ENCODE assay signal across 13 cellular contexts in genomic region chr4:70713453-70714026, GRCh38. TPM values are rescaled to one million over a fixed set of nuclear protein-coding genes. Genes with fewer than 3 reads are reported as not detected.
DNase-seq lines count a peak whose midpoint lies in the region; ATAC-seq, FAIRE-seq and TF ChIP-seq lines count a peak whose summit lies in the region.
"Had no signal": no experiment of that assay in that cellular context is flagged by ENCODE, and none has a peak within 500 bp of the region (broad histone marks: within the 10 kb centered on the region; RNA-seq: fewer than 3 reads in every experiment).

No MANE protein-coding gene starts in this region.

- CTCF ChIA-PET in A549 (lab: Yijun Ruan, JAX), result interaction anchor here (1.4 kb wide), 1 partner anchor 9 kb away, joined by 3 read pairs; no protein-coding TSS in a partner anchor
- CTCF ChIA-PET in K562 (lab: Yijun Ruan, JAX; ENCODE audit: low intra/inter-chr PET ratio), result no interaction called here

- no TSS peak for BruUV-seq in K562 (replicated peaks; lab: Mats Ljungman, UMichigan)

- H3K27ac ChIP-seq in A549 (peak overlapping the region; percentile 0 to 7; a peak in 3 of 6 replicates), K562 (ENCODE audit: extremely low read depth, low read depth, low read length) (peak overlapping the region; percentile 56; the same call in 2 of the 3 replicates)

- POLR2A ChIA-PET in A549 (lab: Yijun Ruan, JAX), result interaction anchor here (0.6 kb wide), 1 partner anchor 9 kb away, joined by 6 read pairs; no protein-coding TSS in a partner anchor
- POLR2A ChIA-PET in K562 (lab: Yijun Ruan, JAX), result interaction anchor here (0.7 to 2.8 kb wide), 6 partner anchors 9 to 570 kb away, joined by 3 to 17 read pairs (median 4); partner anchors contain the start of gene UTP3

- H3K36me3 ChIP-seq in K562 (ENCODE audit: control insufficient read depth, insufficient read depth, low read length), result no peaks in the 10 kb centered on the region
- H3K36me3 ChIP-seq: BE2C, stomach had no signal

- TF ChIP-seq POLR2A in A549 (IDR thresholded peaks at IDR 0.05; ENCODE audit: low read length), result no peak
- no peak for TF ChIP-seq POLR2A in K562 (conservative IDR thresholded peaks at IDR 0.05)

- in situ Hi-C loops in K562 (cut with MboI), result no loop called here

- no peaks in the 10 kb centered on the region for H3K9me3 ChIP-seq in A549
- H3K9me3 ChIP-seq in K562 (replicated peaks; ENCODE audit: control insufficient read depth, insufficient read depth, low read depth, low read length), result no peaks in the 10 kb centered on the region
- H3K9me3 ChIP-seq: BE2C, stomach had no signal

- H3K4me1 ChIP-seq in A549, result peaks cover 34% of the 10 kb centered on the region; the same call in 2 of the 3 replicates
- peaks cover 8 to 27% of the 10 kb centered on the region in 2 experiments for H3K4me1 ChIP-seq in K562 (replicated peaks in 1 of 2; ENCODE audit: control insufficient read depth in 2 of 2, insufficient read depth in 2 of 2, low read length in 2 of 2)
- H3K4me1 ChIP-seq: BE2C had no signal

- peak overlapping the region; percentile 24 to 61; a peak in 3 of 4 replicates for H3K9ac ChIP-seq in K562 (ENCODE audit: insufficient read depth in 1 of 2, low read depth in 2 of 2, low read length in 2 of 2)

- no peaks in the 10 kb centered on the region for H3K27me3 ChIP-seq in K562 (ENCODE audit: control insufficient read depth in 2 of 2, insufficient read depth in 2 of 2, low read length in 2 of 2)
- H3K27me3 ChIP-seq: BE2C, stomach had no signal

- peak overlapping the region; percentile 35 for H2AFZ ChIP-seq in K562 (ENCODE audit: low read depth, low read length)

- no peaks in the 10 kb centered on the region for H3K9me1 ChIP-seq in K562 (ENCODE audit: control insufficient read depth, insufficient read depth, low read length)

- WGBS in A549 (ENCODE audit: missing lambda C conversion rate), result 65% methylated on average over 5 of the region's 6 CpGs
- 12% methylated on average over 6 of the region's 6 CpGs for WGBS in K562 (ENCODE audit: insufficient coverage, low coverage, missing lambda C conversion rate)

- intact Hi-C loops in K562 (cut with micrococcal nuclease), result no loop called here

- TF ChIP-seq CTCF in A549 (IDR thresholded peaks at IDR 0.05) (no peak), K562 (IDR thresholded peaks at IDR 0.05 in 2 of 3, conservative IDR thresholded peaks at IDR 0.05 in 1 of 3; ENCODE audit: insufficient read depth in 2 of 3, low read depth in 1 of 3, low read length in 3 of 3) (no peak)

- H4K20me1 ChIP-seq in K562 (replicated peaks; ENCODE audit: control insufficient read depth, insufficient read depth, low read length), result no peaks in the 10 kb centered on the region

- no peak for ATAC-seq in A549
- peak; percentile 31 for ATAC-seq in GM19455 (IDR thresholded peaks at IDR 0.05; ENCODE audit: unreplicated experiment)
- ATAC-seq in HG03280 (IDR thresholded peaks at IDR 0.05; ENCODE audit: unreplicated experiment), result peak; percentile 27
- ATAC-seq in K562, result peak; percentile 62

- H3K4me3 ChIP-seq in A549, result no peak overlapping the region
- H3K4me3 ChIP-seq in K562, result no peak overlapping the region
- H3K4me3 ChIP-seq: stomach had no signal

- TF ChIP-seq EP300 in A549 (IDR thresholded peaks at IDR 0.05) (no peak), K562 (IDR thresholded peaks at IDR 0.05; ENCODE audit: low read length) (no peak)

- TF ChIP-seq RAD21 in A549 (conservative IDR thresholded peaks at IDR 0.05 in 1 of 2, IDR thresholded peaks at IDR 0.05 in 1 of 2) (no peak), K562 (CRISPR knock-in tag; conservative IDR thresholded peaks at IDR 0.05 in 1 of 2, IDR thresholded peaks at IDR 0.05 in 1 of 2) (no peak)

- peaks cover 29% of the 10 kb centered on the region for H3K79me2 ChIP-seq in K562 (ENCODE audit: control insufficient read depth, insufficient read depth, low read length)

- DNase-seq in A549 (ENCODE audit: low read depth in 1 of 2, low spot score in 1 of 2), result no peak
- no peak for DNase-seq in K562 (ENCODE audit: extremely low read depth in 1 of 4, low spot score in 3 of 4)
- DNase-seq in NCI-H1105 treated with DMSO at 0.1 percent for 48 hours (lab: John Stamatoyannopoulos, UW), result no peak
- DNase-seq in NCI-H2171 (lab: John Stamatoyannopoulos, UW), result no peak
- no peak for DNase-seq in NCI-H748 treated with DMSO at 0.1 percent for 48 hours (lab: John Stamatoyannopoulos, UW)
- no peak for DNase-seq in NCI-H1436 treated with DMSO at 0.1 percent for 48 hours (lab: John Stamatoyannopoulos, UW)
- DNase-seq: BE2C, stomach had no signal

- no peak for FAIRE-seq in A549 (lab: Jason Lieb, UNC)
- no peak for FAIRE-seq in K562 (lab: Jason Lieb, UNC)
- FAIRE-seq: TTC549 had no signal

- H3K4me2 ChIP-seq in A549 (peak overlapping the region; percentile 40; the same call in 2 of the 3 replicates), K562 (ENCODE audit: insufficient read depth, low read length) (peak overlapping the region; percentile 35)

RNA-seq across cellular contexts. Expression of gene RUFY3, which starts 8.2 kb away (rescaled TPM):
- polyA plus RNA-seq in A549 (2011; rRNA removed), result 17.7 and 20.8 TPM in 2 replicates
- polyA plus RNA-seq in A549 (2012; cell fraction: cytosol; rRNA removed), result 4.0 and 5.1 TPM in 2 replicates
- polyA plus RNA-seq in A549 (2012; cell fraction: nucleus; rRNA removed), result 5.9 and 7.1 TPM in 2 replicates
- polyA plus RNA-seq in A549 (2017; fragmentation: RNase III; extraction: RNeasy Plus Mini Kit Qiagen cat#74134 plus additional on column Dnase treatment), result 8.1 to 8.7 TPM (median 8.1 TPM) in 3 replicates
- polyA minus RNA-seq in A549 (2011; rRNA and poly(A)+ RNA removed), result 7.4 and 11.2 TPM in 2 replicates
- 17.6 and 69.3 TPM in 2 replicates for total RNA-seq in K562 (2011; cell fraction: chromatin; rRNA removed; ENCODE audit: low replicate concordance)
- total RNA-seq in K562 (2011; cell fraction: nucleolus; rRNA removed), result 10.0 and 18.6 TPM in 2 replicates
- total RNA-seq in K562 (2011; cell fraction: nucleoplasm; rRNA removed), result 28.0 and 44.3 TPM in 2 replicates
- total RNA-seq in K562 (2014; rRNA removed), result 20.0 and 22.2 TPM in 2 replicates
- total RNA-seq in K562 (2014; rRNA removed; fragmentation: Illumina TruSeq; extraction: Trizol), result 28.1 and 30.8 TPM in 2 replicates
- 25.0 and 25.3 TPM in 2 replicates for total RNA-seq in K562 (2015; rRNA removed; fragmentation: Illumina TruSeq; extraction: Trizol)
- total RNA-seq in K562 (2021), result 24.0 and 31.1 TPM in 2 replicates
- 18.2 and 21.5 TPM in 2 replicates for polyA plus RNA-seq in K562 (2011; rRNA removed)
- polyA plus RNA-seq in K562 (2011; cell fraction: cytosol; rRNA removed), result 4.5 and 4.7 TPM in 2 replicates
- polyA plus RNA-seq in K562 (2011; cell fraction: nucleus; rRNA removed), result 28.3 and 29.4 TPM in 2 replicates
- polyA plus RNA-seq in K562 (2012), result 11.2 and 23.7 TPM in 2 replicates
- polyA plus RNA-seq in K562 (2014; fragmentation: Illumina TruSeq; extraction: Trizol), result 16.0 and 18.6 TPM in 2 replicates
- 1 to 10 TPM; 4.2 to 4.5 TPM for polyA plus RNA-seq in K562 (2014; fragmentation: Nextera tagmentation; extraction: Ambion mirVana)
- 15.1 and 15.4 TPM in 2 replicates for polyA plus RNA-seq in K562 (2014; rRNA removed)
- polyA minus RNA-seq in K562 (2011; rRNA and poly(A)+ RNA removed), result 19.9 and 21.8 TPM in 2 replicates
- 9.9 and 16.1 TPM in 2 replicates for polyA minus RNA-seq in K562 (2011; cell fraction: cytosol; rRNA and poly(A)+ RNA removed)
- polyA minus RNA-seq in K562 (2011; cell fraction: nucleus; rRNA and poly(A)+ RNA removed), result 13.6 and 17.3 TPM in 2 replicates

RNA-seq across cellular contexts. Expression of gene UTP3, which starts 25.2 kb away (rescaled TPM):
- polyA plus RNA-seq in A549 (2011; rRNA removed), result 19.0 and 24.8 TPM in 2 replicates
- polyA plus RNA-seq in A549 (2012; cell fraction: cytosol; rRNA removed), result 15.2 and 19.6 TPM in 2 replicates
- 9.3 and 9.9 TPM in 2 replicates for polyA plus RNA-seq in A549 (2012; cell fraction: nucleus; rRNA removed)
- 44.6 to 46.2 TPM (median 45.2 TPM) in 3 replicates for polyA plus RNA-seq in A549 (2017; fragmentation: RNase III; extraction: RNeasy Plus Mini Kit Qiagen cat#74134 plus additional on column Dnase treatment)
- polyA minus RNA-seq in A549 (2011; rRNA and poly(A)+ RNA removed), result 3.6 and 4.1 TPM in 2 replicates
- total RNA-seq in K562 (2011; cell fraction: chromatin; rRNA removed; ENCODE audit: low replicate concordance), result 6.4 and 21.4 TPM in 2 replicates
- total RNA-seq in K562 (2011; cell fraction: nucleolus; rRNA removed), result 6.3 and 6.5 TPM in 2 replicates
- 10.2 and 12.8 TPM in 2 replicates for total RNA-seq in K562 (2011; cell fraction: nucleoplasm; rRNA removed)
- total RNA-seq in K562 (2014; rRNA removed), result 32.2 and 34.0 TPM in 2 replicates
- total RNA-seq in K562 (2014; rRNA removed; fragmentation: Illumina TruSeq; extraction: Trizol), result 34.5 and 35.0 TPM in 2 replicates
- 30.6 and 32.4 TPM in 2 replicates for total RNA-seq in K562 (2015; rRNA removed; fragmentation: Illumina TruSeq; extraction: Trizol)
- 33.4 and 38.8 TPM in 2 replicates for total RNA-seq in K562 (2021)
- 17.2 and 30.9 TPM in 2 replicates for polyA plus RNA-seq in K562 (2011; rRNA removed)
- 12.1 and 15.7 TPM in 2 replicates for polyA plus RNA-seq in K562 (2011; cell fraction: cytosol; rRNA removed)
- polyA plus RNA-seq in K562 (2011; cell fraction: nucleus; rRNA removed), result 7.1 and 7.7 TPM in 2 replicates
- 35.7 and 50.1 TPM in 2 replicates for polyA plus RNA-seq in K562 (2012)
- 59.1 and 69.3 TPM in 2 replicates for polyA plus RNA-seq in K562 (2014; fragmentation: Illumina TruSeq; extraction: Trizol)
- polyA plus RNA-seq in K562 (2014; fragmentation: Nextera tagmentation; extraction: Ambion mirVana), result 10 to 100 TPM; 11.9 to 12.4 TPM
- polyA plus RNA-seq in K562 (2014; rRNA removed), result 54.6 and 64.8 TPM in 2 replicates
- 12.6 and 17.2 TPM in 2 replicates for polyA minus RNA-seq in K562 (2011; rRNA and poly(A)+ RNA removed)
- polyA minus RNA-seq in K562 (2011; cell fraction: cytosol; rRNA and poly(A)+ RNA removed), result 6.4 and 9.3 TPM in 2 replicates
- 4.4 and 8.4 TPM in 2 replicates for polyA minus RNA-seq in K562 (2011; cell fraction: nucleus; rRNA and poly(A)+ RNA removed)

RNA-seq across cellular contexts. Expression of gene JCHAIN, which starts 47.2 kb away (rescaled TPM):
- polyA plus RNA-seq in A549 (2011; rRNA removed) (0.22 and 0.50 TPM in 2 replicates), A549 (2017; fragmentation: RNase III; extraction: RNeasy Plus Mini Kit Qiagen cat#74134 plus additional on column Dnase treatment) (0.09 to 0.17 TPM (median 0.15 TPM) in 3 replicates), K562 (2011; rRNA removed) (0.08 TPM in 1 of 2 replicates, not detected in the other), K562 (2014; fragmentation: Illumina TruSeq; extraction: Trizol) (0.32 TPM in 1 of 2 replicates, not detected in the other), K562 (2014; fragmentation: Nextera tagmentation; extraction: Ambion mirVana) (under 1 TPM; 0.04 to 0.20 TPM), K562 (2014; rRNA removed) (0.68 TPM in 1 of 2 replicates, not detected in the other)
- polyA plus RNA-seq in A549 (2012; cell fraction: cytosol; rRNA removed), result not detected in 2 replicates
- not detected in 2 replicates for polyA plus RNA-seq in A549 (2012; cell fraction: nucleus; rRNA removed)
- not detected in 2 replicates for polyA minus RNA-seq in A549 (2011; rRNA and poly(A)+ RNA removed)
- not detected in 2 replicates for total RNA-seq in K562 (2011; cell fraction: chromatin; rRNA removed; ENCODE audit: low replicate concordance)
- total RNA-seq in K562 (2011; cell fraction: nucleolus; rRNA removed), result not detected in 2 replicates
- total RNA-seq in K562 (2011; cell fraction: nucleoplasm; rRNA removed), result not detected in 2 replicates
- total RNA-seq in K562 (2014; rRNA removed) (not detected in 2 replicates), K562 (2014; rRNA removed; fragmentation: Illumina TruSeq; extraction: Trizol) (not detected in 2 replicates), K562 (2015; rRNA removed; fragmentation: Illumina TruSeq; extraction: Trizol) (not detected in 2 replicates), K562 (2021) (0.27 and 0.33 TPM in 2 replicates)
- polyA plus RNA-seq in K562 (2011; cell fraction: cytosol; rRNA removed), result not detected in 2 replicates
- polyA plus RNA-seq in K562 (2011; cell fraction: nucleus; rRNA removed), result not detected in 2 replicates
- polyA plus RNA-seq in K562 (2012), result 0.08 and 0.40 TPM in 2 replicates
- polyA minus RNA-seq in K562 (2011; rRNA and poly(A)+ RNA removed), result not detected in 2 replicates
- not detected in 2 replicates for polyA minus RNA-seq in K562 (2011; cell fraction: cytosol; rRNA and poly(A)+ RNA removed)
- polyA minus RNA-seq in K562 (2011; cell fraction: nucleus; rRNA and poly(A)+ RNA removed), result not detected in 2 replicates
- total RNA-seq: dermis microvascular lymphatic vessel endothelial cell, HT1080 had no signal

Comparison
In these comparisons a context has a peak if more than half of its experiments do, and no peak if none do; other contexts are left out.
1. ATAC-seq: peak in GM19455 (single experiment), HG03280 (single experiment) and K562 (single experiment); none in A549 (0 of 2).